8 cellular contexts compared by ENCODE assay signal in the genomic region with DNA sequence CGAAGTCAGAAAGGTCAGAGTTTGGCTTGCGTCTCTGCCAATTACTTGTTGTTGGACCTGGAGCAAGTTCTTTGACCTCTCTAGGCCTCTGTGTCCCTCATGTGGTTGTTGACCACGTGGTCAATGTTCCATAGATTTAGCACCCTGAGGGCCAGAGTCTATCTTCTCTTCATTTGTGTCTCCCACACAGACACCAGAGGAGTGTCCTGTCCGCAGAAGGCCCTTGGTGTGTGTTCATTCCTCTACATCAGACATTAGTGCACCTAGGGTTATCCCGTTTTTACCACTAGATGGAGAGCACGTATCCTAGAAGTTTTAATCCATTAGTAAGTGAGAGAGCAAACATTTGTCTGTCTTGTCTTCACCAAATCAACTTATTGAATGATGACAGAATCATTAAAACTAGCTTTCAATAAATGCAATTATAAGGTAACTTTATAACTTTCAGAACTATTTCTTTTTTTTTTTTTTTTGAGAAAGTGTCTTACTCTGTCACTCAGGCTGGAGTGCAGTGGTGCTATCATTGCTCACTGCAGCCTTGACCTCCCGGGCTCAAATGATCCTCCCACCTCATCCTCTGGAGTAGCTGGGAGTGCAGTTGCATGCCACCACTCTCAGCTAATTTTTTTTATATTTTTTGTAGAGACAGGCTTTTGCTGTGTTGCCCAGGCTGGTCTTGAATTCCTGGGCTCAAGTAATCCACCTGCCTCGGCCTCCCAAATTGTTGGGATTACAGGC.
DNase-seq lines count a peak whose midpoint lies in the region; ATAC-seq and TF ChIP-seq lines count a peak whose summit lies in the region.

No MANE protein-coding gene starts in this region.

- DNase-seq in BJ (ENCODE audit: low read depth) (no peak), HuH-7 (ENCODE audit: low spot score) (peak; percentile 16), astrocyte of the cerebellum (ENCODE audit: low read depth) (no peak), kidney tubule cell (ENCODE audit: low spot score) (peak; percentile 31), omental fat pad (ENCODE audit: low spot score) (no peak), 8988T (no peak)
- DNase-seq in activated T-cell treated with anti-CD3 and anti-CD28 coated beads, Interleukin-2, amount 50 U/mL, for 72 hours: no peak

- POLR2A ChIA-PET in BJ (lab: Charles Lee): interaction anchor here (0.6 kb wide), 1 partner anchor 207 kb away, joined by 5 read pairs; no protein-coding TSS in a partner anchor

- H3K36me3 Mint-ChIP-seq in activated T-cell treated with anti-CD3 and anti-CD28 coated beads, Interleukin-2, amount 50 U/mL, for 72 hours (ENCODE audit: insufficient read depth in 2 of 2): no peaks in the 10 kb centered on the region

- ATAC-seq in GM21526 (IDR thresholded peaks at IDR 0.05; ENCODE audit: low FRiP score, unreplicated experiment): no peak
- ATAC-seq in omental fat pad (ENCODE audit: low FRiP score): no peak
- no peak for ATAC-seq in activated T-cell treated with anti-CD3 and anti-CD28 coated beads, Interleukin-2, amount 50 U/mL, for 72 hours (replicated peaks in 1 of 2)

- peak; percentile 46; the same call in 1 of the 2 replicates for TF ChIP-seq CTCF in BJ (IDR thresholded peaks at IDR 0.05; ENCODE audit: insufficient read depth, low read depth, low read length)
- peak; percentile 60 for TF ChIP-seq CTCF in astrocyte of the cerebellum (IDR thresholded peaks at IDR 0.05; ENCODE audit: low read depth, low read length, missing control alignments)
- no peak for TF ChIP-seq CTCF in omental fat pad (IDR thresholded peaks at IDR 0.05)

- no peak overlapping the region for H3K4me3 Mint-ChIP-seq in activated T-cell treated with anti-CD3 and anti-CD28 coated beads, Interleukin-2, amount 50 U/mL, for 72 hours

- CTCF ChIA-PET in BJ (lab: Yijun Ruan, JAX): interaction anchor here (0.6 to 2.7 kb wide), 7 partner anchors 9 to 209 kb away, joined by 3 to 6 read pairs (median 4); no protein-coding TSS in a partner anchor

- peaks cover 11% of the 10 kb centered on the region for H3K27me3 Mint-ChIP-seq in activated T-cell treated with anti-CD3 and anti-CD28 coated beads, Interleukin-2, amount 50 U/mL, for 72 hours (ENCODE audit: low read depth)

- no peaks in the 10 kb centered on the region for H3K36me3 ChIP-seq in BJ (ENCODE audit: control insufficient read depth, insufficient read depth, low read length)

- H3K4me3 ChIP-seq in BJ (ENCODE audit: low read depth, low read length): no peak overlapping the region
- H3K4me3 ChIP-seq in astrocyte of the cerebellum (ENCODE audit: low read depth, low read length): no peak overlapping the region

- H3K27ac Mint-ChIP-seq in activated T-cell treated with anti-CD3 and anti-CD28 coated beads, Interleukin-2, amount 50 U/mL, for 72 hours: no peak overlapping the region

- H3K4me1 Mint-ChIP-seq in activated T-cell treated with anti-CD3 and anti-CD28 coated beads, Interleukin-2, amount 50 U/mL, for 72 hours (ENCODE audit: low read depth): peaks cover 2% of the 10 kb centered on the region

- H3K27me3 ChIP-seq in BJ (ENCODE audit: control insufficient read depth, insufficient read depth, low read length): peaks cover 3% of the 10 kb centered on the region

- in situ Hi-C loops in astrocyte of the cerebellum (cut with HindIII; ENCODE audit: low sequenced_read_pairs): no loop called here

- H3K9me3 Mint-ChIP-seq in activated T-cell treated with anti-CD3 and anti-CD28 coated beads, Interleukin-2, amount 50 U/mL, for 72 hours: no peaks in the 10 kb centered on the region

Comparison
In these comparisons a context has a peak if more than half of its experiments do, and no peak if none do; other contexts are left out.
1. DNase-seq: peak in HuH-7 (single experiment) and kidney tubule cell (single experiment); none in BJ (single experiment), astrocyte of the cerebellum (single experiment), omental fat pad (single experiment), activated T-cell treated with anti-CD3 and anti-CD28 coated beads, Interleukin-2, amount 50 U/mL, for 72 hours (0 of 2) and 8988T (single experiment).
2. CTCF ChIP-seq: peak in BJ (single experiment) and astrocyte of the cerebellum (single experiment); none in omental fat pad (0 of 3).